8 cellular contexts compared by ENCODE assay signal in genomic region chr15:99486371-99487336, GRCh38.
DNase-seq lines count a peak whose midpoint lies in the region; ATAC-seq and TF ChIP-seq lines count a peak whose summit lies in the region.

No MANE protein-coding gene starts in this region.

- H3K9me3 ChIP-seq in CD8-positive, alpha-beta T cell (ENCODE audit: low read length): no peaks in the 10 kb centered on the region
- no peaks in the 10 kb centered on the region for H3K9me3 ChIP-seq in gastroesophageal sphincter

- H3K9me3 Mint-ChIP-seq in CD8-positive, alpha-beta T cell: no peaks in the 10 kb centered on the region
- no peaks in the 10 kb centered on the region for H3K9me3 Mint-ChIP-seq in activated CD8-positive, alpha-beta T cell treated with anti-CD3 and anti-CD28 coated beads, Interleukin-2, amount 10 ng/mL, durations not matched to agents 7 days and 5 days (ENCODE audit: insufficient read depth)

- peak overlapping the region; percentile 38 for H3K27ac Mint-ChIP-seq in CD8-positive, alpha-beta T cell
- peak overlapping the region; percentile 79 for H3K27ac Mint-ChIP-seq in activated CD8-positive, alpha-beta T cell treated with anti-CD3 and anti-CD28 coated beads, Interleukin-2, amount 10 ng/mL, durations not matched to agents 7 days and 5 days

- 2 to 16% methylated on average over 13 of the region's 31 CpGs for WGBS in gastroesophageal sphincter (ENCODE audit: low coverage in 1 of 2), 2 donors

- DNase-seq in CD8-positive, alpha-beta T cell: peak in 1 of 7 experiments; percentile 17
- DNase-seq in HuH-7.5 (ENCODE audit: low spot score): peak; percentile 79
- DNase-seq in activated CD8-positive, alpha-beta T cell treated with anti-CD3 and anti-CD28 coated beads, Interleukin-2, amount 10 ng/mL, durations not matched to agents 7 days and 5 days: no peak
- peak; percentile 62 for DNase-seq in occipital lobe (lab: John Stamatoyannopoulos, UW)
- DNase-seq in NOMO-1 treated with dmso at 0.1 percent for 144 hours (lab: John Stamatoyannopoulos, UW; ENCODE audit: unreplicated experiment): no peak

- H3K27ac ChIP-seq in CD8-positive, alpha-beta T cell (ENCODE audit: low read depth, low read length): no peak overlapping the region
- peak overlapping the region; percentile 3 to 77 (median 74) for H3K27ac ChIP-seq in gastroesophageal sphincter

- no peak for TF ChIP-seq POLR2A in gastroesophageal sphincter (IDR thresholded peaks at IDR 0.05)

- intact Hi-C loops in CD8-positive, alpha-beta T cell (cut with DNase I, micrococcal nuclease): loop anchor here in 1 of 2 experiments (5.0 kb wide), 2 partner anchors 79 to 81 kb away; partner anchors contain the start of gene MEF2A

- peak overlapping the region; percentile 37 for H3K4me3 ChIP-seq in CD8-positive, alpha-beta T cell (ENCODE audit: low read depth, low read length)
- H3K4me3 ChIP-seq in gastroesophageal sphincter: peak overlapping the region; percentile 35 to 52

- H3K4me3 Mint-ChIP-seq in CD8-positive, alpha-beta T cell: peak overlapping the region; percentile 82
- H3K4me3 Mint-ChIP-seq in activated CD8-positive, alpha-beta T cell treated with anti-CD3 and anti-CD28 coated beads, Interleukin-2, amount 10 ng/mL, durations not matched to agents 7 days and 5 days: peak overlapping the region; percentile 26

- no peaks in the 10 kb centered on the region for H3K27me3 Mint-ChIP-seq in CD8-positive, alpha-beta T cell (ENCODE audit: low read depth)
- peaks cover 11% of the 10 kb centered on the region for H3K27me3 Mint-ChIP-seq in activated CD8-positive, alpha-beta T cell treated with anti-CD3 and anti-CD28 coated beads, Interleukin-2, amount 10 ng/mL, durations not matched to agents 7 days and 5 days (ENCODE audit: low read depth)

- no peaks in the 10 kb centered on the region for H3K27me3 ChIP-seq in CD8-positive, alpha-beta T cell (ENCODE audit: insufficient read depth, low read length)
- no peaks in the 10 kb centered on the region for H3K27me3 ChIP-seq in gastroesophageal sphincter

- H3K4me1 Mint-ChIP-seq in CD8-positive, alpha-beta T cell (ENCODE audit: low read depth): peaks cover 23% of the 10 kb centered on the region
- H3K4me1 Mint-ChIP-seq in activated CD8-positive, alpha-beta T cell treated with anti-CD3 and anti-CD28 coated beads, Interleukin-2, amount 10 ng/mL, durations not matched to agents 7 days and 5 days (ENCODE audit: low read depth): peaks cover 23% of the 10 kb centered on the region

- H3K36me3 Mint-ChIP-seq in CD8-positive, alpha-beta T cell: no peaks in the 10 kb centered on the region
- H3K36me3 Mint-ChIP-seq in activated CD8-positive, alpha-beta T cell treated with anti-CD3 and anti-CD28 coated beads, Interleukin-2, amount 10 ng/mL, durations not matched to agents 7 days and 5 days (ENCODE audit: low read depth): no peaks in the 10 kb centered on the region

- ATAC-seq in CD8-positive, alpha-beta T cell: peak; percentile 42
- ATAC-seq in activated CD8-positive, alpha-beta T cell treated with anti-CD3 and anti-CD28 coated beads, Interleukin-2, amount 10 ng/mL, durations not matched to agents 7 days and 5 days: peak; percentile 64
- ATAC-seq in gastroesophageal sphincter (peak; percentile 86), GM21529 (IDR thresholded peaks at IDR 0.05; ENCODE audit: unreplicated experiment) (no peak), HG03025 (IDR thresholded peaks at IDR 0.05; ENCODE audit: low FRiP score, unreplicated experiment) (no peak)

- no peak for TF ChIP-seq EP300 in gastroesophageal sphincter (IDR thresholded peaks at IDR 0.05)

- CTCF ChIA-PET in CD8-positive, alpha-beta T cell (lab: Charles Lee): interaction anchor here (0.7 to 1.3 kb wide), 3 partner anchors 10 to 52 kb away, joined by 3 to 4 read pairs (median 3); no protein-coding TSS in a partner anchor
- CTCF ChIA-PET in activated CD8-positive, alpha-beta T cell treated with anti-CD3 and anti-CD28 coated beads, Interleukin-2, amount 10 ng/mL, durations not matched to agents 7 days and 5 days (lab: Charles Lee): interaction anchor here (0.8 to 1.5 kb wide), 3 partner anchors 10 to 218 kb away, joined by 3 to 6 read pairs (median 3); no protein-coding TSS in a partner anchor

- H3K36me3 ChIP-seq in CD8-positive, alpha-beta T cell (ENCODE audit: insufficient read depth, low read length): no peaks in the 10 kb centered on the region
- no peaks in the 10 kb centered on the region for H3K36me3 ChIP-seq in gastroesophageal sphincter

- TF ChIP-seq CTCF in CD8-positive, alpha-beta T cell (IDR thresholded peaks at IDR 0.05): no peak
- no peak for TF ChIP-seq CTCF in gastroesophageal sphincter (IDR thresholded peaks at IDR 0.05)

- POLR2A ChIA-PET in CD8-positive, alpha-beta T cell (lab: Charles Lee): interaction anchor here (0.6 to 1.7 kb wide), 4 partner anchors 14 to 714 kb away, joined by 3 to 4 read pairs (median 3); no protein-coding TSS in a partner anchor
- POLR2A ChIA-PET in activated CD8-positive, alpha-beta T cell treated with anti-CD3 and anti-CD28 coated beads, Interleukin-2, amount 10 ng/mL, durations not matched to agents 7 days and 5 days (lab: Charles Lee): no interaction called here

- H3K4me1 ChIP-seq in CD8-positive, alpha-beta T cell (ENCODE audit: insufficient read depth, low read length): peaks cover 23% of the 10 kb centered on the region
- H3K4me1 ChIP-seq in gastroesophageal sphincter: peaks cover 3 to 25% (median 5%) of the 10 kb centered on the region in 3 donors

Comparison
In these comparisons a context has a peak if more than half of its experiments do, and no peak if none do; other contexts are left out.
1. ATAC-seq: peak in CD8-positive, alpha-beta T cell (single experiment), activated CD8-positive, alpha-beta T cell treated with anti-CD3 and anti-CD28 coated beads, Interleukin-2, amount 10 ng/mL, durations not matched to agents 7 days and 5 days (single experiment) and gastroesophageal sphincter (single experiment); none in GM21529 (single experiment) and HG03025 (single experiment).
2. DNase-seq: peak in HuH-7.5 (single experiment) and occipital lobe (single experiment); none in activated CD8-positive, alpha-beta T cell treated with anti-CD3 and anti-CD28 coated beads, Interleukin-2, amount 10 ng/mL, durations not matched to agents 7 days and 5 days (single experiment) and NOMO-1 treated with dmso at 0.1 percent for 144 hours (single experiment).